8 cellular contexts compared by ENCODE assay signal in genomic region chr7:112206238-112207105, GRCh38. TPM values are rescaled to one million over a fixed set of nuclear protein-coding genes. Genes with fewer than 3 reads are reported as not detected.
DNase-seq lines count a peak whose midpoint lies in the region; ATAC-seq and TF ChIP-seq lines count a peak whose summit lies in the region.

TSS of gene DOCK4 (minus strand) at chr7:112206399. CDS start at chr7:112206138, 261 bp downstream.
TSS of gene ZNF277 (plus strand) at chr7:112206695. CDS start at chr7:112206717, 22 bp downstream.

- CTCF ChIA-PET in CD4-positive, alpha-beta memory T cell (lab: Charles Lee; ENCODE audit: partially characterized antibody) = interaction anchor here (1.1 kb wide), 2 partner anchors 207 to 733 kb away, joined by 3 read pairs; a partner anchor contains a TSS
- CTCF ChIA-PET in activated CD4-positive, alpha-beta memory T cell treated with anti-CD3 and anti-CD28 coated beads, Interleukin-2, amount 10 ng/mL, durations not matched to agents 7 days and 5 days (lab: Charles Lee) = interaction anchor here (0.9 to 1.0 kb wide), 2 partner anchors 244 to 245 kb away, joined by 3 read pairs; partner anchors contain the start of gene IFRD1

- peaks cover 26% of the 10 kb centered on the region for H3K27me3 ChIP-seq in CD4-positive, alpha-beta memory T cell (ENCODE audit: insufficient read depth, low read length)

- H3K36me3 ChIP-seq in CD4-positive, alpha-beta memory T cell (ENCODE audit: insufficient read depth, low read length) = no peaks in the 10 kb centered on the region

- TF ChIP-seq CTCF in lower leg skin (IDR thresholded peaks at IDR 0.05) = no peak

- no peak for TF ChIP-seq POLR2A in lower leg skin (IDR thresholded peaks at IDR 0.05)

- peaks cover 17 to 21% of the 10 kb centered on the region in 2 donors for H3K27me3 Mint-ChIP-seq in CD4-positive, alpha-beta memory T cell
- peaks cover 33% of the 10 kb centered on the region for H3K27me3 Mint-ChIP-seq in activated CD4-positive, alpha-beta memory T cell treated with anti-CD3 and anti-CD28 coated beads, Interleukin-2, amount 10 ng/mL, durations not matched to agents 7 days and 5 days

- peak; percentile 98 to 100 (median 99) for DNase-seq in CD4-positive, alpha-beta memory T cell
- DNase-seq in HK-2 (ENCODE audit: unreplicated experiment) (peak; percentile 100), NCI-H82 treated with DMSO at 0.1 percent for 48 hours (lab: John Stamatoyannopoulos, UW; ENCODE audit: unreplicated experiment) (peak; percentile 97), ecto neural progenitor cell (ENCODE audit: low spot score) (peak; percentile 99), lower leg skin (ENCODE audit: low spot score in 2 of 2) (peak; percentile 99 to 100)
- peak; percentile 99 for DNase-seq in activated CD4-positive, alpha-beta memory T cell treated with anti-CD3 and anti-CD28 coated beads, Interleukin-2, amount 10 ng/mL, durations not matched to agents 7 days and 5 days
- DNase-seq in stimulated activated CD4-positive, alpha-beta T cell treated with anti-CD3 and anti-CD28 coated beads, Interleukin-4, amount 100 ng/mL, for 4 hours = peak; percentile 99

- H3K9me3 Mint-ChIP-seq in CD4-positive, alpha-beta memory T cell = peaks cover 0 to 1% (median 0%) of the 10 kb centered on the region in 8 donors
- no peaks in the 10 kb centered on the region for H3K9me3 Mint-ChIP-seq in activated CD4-positive, alpha-beta memory T cell treated with anti-CD3 and anti-CD28 coated beads, Interleukin-2, amount 10 ng/mL, durations not matched to agents 7 days and 5 days

- no peaks in the 10 kb centered on the region for H3K9me3 ChIP-seq in CD4-positive, alpha-beta memory T cell (ENCODE audit: control insufficient read depth in 1 of 2, low read length in 2 of 2)

- H3K27ac ChIP-seq in CD4-positive, alpha-beta memory T cell (ENCODE audit: low read depth, low read length) = peak within 1 kb of the TSS; percentile 71

- ATAC-seq in GM19455 (IDR thresholded peaks at IDR 0.05; ENCODE audit: unreplicated experiment) = peak; percentile 95

- WGBS in lower leg skin, 2 donors = 0 to 1% methylated on average over 27 to 47 of the region's 73 CpGs

- H3K36me3 Mint-ChIP-seq in CD4-positive, alpha-beta memory T cell = peaks cover under 1 to 11% of the 10 kb centered on the region in 2 donors
- H3K36me3 Mint-ChIP-seq in activated CD4-positive, alpha-beta memory T cell treated with anti-CD3 and anti-CD28 coated beads, Interleukin-2, amount 10 ng/mL, durations not matched to agents 7 days and 5 days (ENCODE audit: low read depth) = no peaks in the 10 kb centered on the region

- intact Hi-C loops in CD4-positive, alpha-beta memory T cell (cut with micrococcal nuclease) = loop anchor here (1.0 to 5.0 kb wide), 6 partner anchors 184 to 912 kb away; partner anchors contain the start of genes IFRD1, IMMP2L, SMIM30 and TMEM168
- intact Hi-C loops in lower leg skin (cut with DNase I; ENCODE audit: low total_unique reads) = no loop called here

- peak within 1 kb of the TSS; percentile 93 to 96 (median 94) for H3K27ac Mint-ChIP-seq in CD4-positive, alpha-beta memory T cell
- H3K27ac Mint-ChIP-seq in activated CD4-positive, alpha-beta memory T cell treated with anti-CD3 and anti-CD28 coated beads, Interleukin-2, amount 10 ng/mL, durations not matched to agents 7 days and 5 days = peak within 1 kb of the TSS; percentile 78

- H3K4me3 Mint-ChIP-seq in CD4-positive, alpha-beta memory T cell = peak within 1 kb of the TSS; percentile 92 to 98 (median 96)
- H3K4me3 Mint-ChIP-seq in activated CD4-positive, alpha-beta memory T cell treated with anti-CD3 and anti-CD28 coated beads, Interleukin-2, amount 10 ng/mL, durations not matched to agents 7 days and 5 days = peak within 1 kb of the TSS; percentile 87

- H3K4me1 Mint-ChIP-seq in CD4-positive, alpha-beta memory T cell = peaks cover 31 to 51% (median 36%) of the 10 kb centered on the region in 4 donors
- H3K4me1 Mint-ChIP-seq in activated CD4-positive, alpha-beta memory T cell treated with anti-CD3 and anti-CD28 coated beads, Interleukin-2, amount 10 ng/mL, durations not matched to agents 7 days and 5 days = peaks cover 37% of the 10 kb centered on the region

- peak within 1 kb of the TSS; percentile 95 to 100 for H3K4me3 ChIP-seq in CD4-positive, alpha-beta memory T cell (ENCODE audit: low read length in 2 of 2)
- H3K4me3 ChIP-seq in lower leg skin (ENCODE audit: low read depth, poor library complexity, severe bottlenecking) = peak within 1 kb of the TSS; percentile 97

- peaks cover 30% of the 10 kb centered on the region for H3K4me1 ChIP-seq in CD4-positive, alpha-beta memory T cell (ENCODE audit: insufficient read depth, low read length)

- POLR2A ChIA-PET in CD4-positive, alpha-beta memory T cell (lab: Charles Lee; ENCODE audit: partially characterized antibody) = interaction anchor here (0.8 to 3.1 kb wide), 7 partner anchors 10 to 912 kb away, joined by 3 to 39 read pairs (median 3); partner anchors contain the start of genes IFRD1 and IMMP2L
- POLR2A ChIA-PET in activated CD4-positive, alpha-beta memory T cell treated with anti-CD3 and anti-CD28 coated beads, Interleukin-2, amount 10 ng/mL, durations not matched to agents 7 days and 5 days (lab: Charles Lee) = interaction anchor here (0.8 to 3.6 kb wide), 3 partner anchors 9 to 647 kb away, joined by 3 to 33 read pairs (median 4); partner anchors contain the start of gene IFRD1

RNA-seq across cellular contexts. Expression of gene DOCK4, which starts in this region (rescaled TPM):
- total RNA-seq in CD4-positive, alpha-beta memory T cell = 1 to 10 TPM; 1.2 to 1.5 TPM
- under 1 TPM in 1 of 2 donors, not detected in 1; 0.47 TPM for polyA plus RNA-seq in CD4-positive, alpha-beta memory T cell
- total RNA-seq in activated CD4-positive, alpha-beta memory T cell treated with anti-CD3 and anti-CD28 coated beads, Interleukin-2, amount 10 ng/mL, durations not matched to agents 7 days and 5 days = under 1 TPM; 0.35 to 0.50 TPM
- 1 to 10 TPM; 8.2 to 9.0 (median 8.6) TPM for total RNA-seq in lower leg skin

RNA-seq across cellular contexts. Expression of gene ZNF277, which starts in this region (rescaled TPM):
- 10 to 100 TPM; 31.0 to 31.4 TPM for total RNA-seq in CD4-positive, alpha-beta memory T cell
- polyA plus RNA-seq in CD4-positive, alpha-beta memory T cell = 10 to 100 TPM; 19.7 to 20.7 TPM
- total RNA-seq in activated CD4-positive, alpha-beta memory T cell treated with anti-CD3 and anti-CD28 coated beads, Interleukin-2, amount 10 ng/mL, durations not matched to agents 7 days and 5 days = 10 to 100 TPM; 27.4 to 27.6 TPM
- 10 to 100 TPM; 19.2 to 45.6 (median 32.8) TPM for total RNA-seq in lower leg skin

Comparison
In these comparisons a context has a peak if more than half of its experiments do, and no peak if none do; other contexts are left out.
1. Peak in every context shown above with its lines: DNase-seq, ATAC-seq, H3K4me3 ChIP-seq and H3K27ac ChIP-seq.